ENCODE assay signal across 2 cellular contexts in genomic region chr15:96023081-96023480, GRCh38.
TF ChIP-seq lines count a peak whose summit lies in the region.

No MANE protein-coding gene starts in this region.

TF ChIP-seq in HEK293, 187 proteins besides CTCF, POLR2A, EP300 and RAD21 (continued from another document):
- TF ChIP-seq PRDM4 (tag by site-specific recombination; IDR thresholded peaks at IDR 0.05) = no peak
- no peak for TF ChIP-seq ZSCAN16 (tag by site-specific recombination; IDR thresholded peaks at IDR 0.05)
- TF ChIP-seq ZNF670 (tag by site-specific recombination; IDR thresholded peaks at IDR 0.05; ENCODE audit: low read depth) = no peak
- no peak for TF ChIP-seq ZNF660 (tag by site-specific recombination; IDR thresholded peaks at IDR 0.05)
- no peak for TF ChIP-seq SALL2 (tag by site-specific recombination; IDR thresholded peaks at IDR 0.05; ENCODE audit: borderline replicate concordance)
- TF ChIP-seq ZFP69B (tag by site-specific recombination; IDR thresholded peaks at IDR 0.05) = no peak

TF ChIP-seq in K562, 482 proteins besides CTCF, POLR2A, EP300 and RAD21 (continued from another document):
- TF ChIP-seq, protein P1, sequence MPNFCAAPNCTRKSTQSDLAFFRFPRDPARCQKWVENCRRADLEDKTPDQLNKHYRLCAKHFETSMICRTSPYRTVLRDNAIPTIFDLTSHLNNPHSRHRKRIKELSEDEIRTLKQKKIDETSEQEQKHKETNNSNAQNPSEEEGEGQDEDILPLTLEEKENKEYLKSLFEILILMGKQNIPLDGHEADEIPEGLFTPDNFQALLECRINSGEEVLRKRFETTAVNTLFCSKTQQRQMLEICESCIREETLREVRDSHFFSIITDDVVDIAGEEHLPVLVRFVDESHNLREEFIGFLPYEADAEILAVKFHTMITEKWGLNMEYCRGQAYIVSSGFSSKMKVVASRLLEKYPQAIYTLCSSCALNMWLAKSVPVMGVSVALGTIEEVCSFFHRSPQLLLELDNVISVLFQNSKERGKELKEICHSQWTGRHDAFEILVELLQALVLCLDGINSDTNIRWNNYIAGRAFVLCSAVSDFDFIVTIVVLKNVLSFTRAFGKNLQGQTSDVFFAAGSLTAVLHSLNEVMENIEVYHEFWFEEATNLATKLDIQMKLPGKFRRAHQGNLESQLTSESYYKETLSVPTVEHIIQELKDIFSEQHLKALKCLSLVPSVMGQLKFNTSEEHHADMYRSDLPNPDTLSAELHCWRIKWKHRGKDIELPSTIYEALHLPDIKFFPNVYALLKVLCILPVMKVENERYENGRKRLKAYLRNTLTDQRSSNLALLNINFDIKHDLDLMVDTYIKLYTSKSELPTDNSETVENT (CRISPR knock-in tag; IDR thresholded peaks at IDR 0.05) = no peak
- peak; percentile 68 for TF ChIP-seq BCOR (IDR thresholded peaks at IDR 0.05)
- 0 out of 2 replicates have a peak, but pooled peaks have one; percentile 41 for TF ChIP-seq CBX1 (IDR thresholded peaks at IDR 0.05; ENCODE audit: low read depth)
- TF ChIP-seq RBM25 (IDR thresholded peaks at IDR 0.05; ENCODE audit: low read depth, low read length, severe bottlenecking) = peak; percentile 84
- peak; percentile 40; the same call in 1 of the 2 replicates for TF ChIP-seq ADNP (tag; IDR thresholded peaks at IDR 0.05)
- TF ChIP-seq, protein P2, sequence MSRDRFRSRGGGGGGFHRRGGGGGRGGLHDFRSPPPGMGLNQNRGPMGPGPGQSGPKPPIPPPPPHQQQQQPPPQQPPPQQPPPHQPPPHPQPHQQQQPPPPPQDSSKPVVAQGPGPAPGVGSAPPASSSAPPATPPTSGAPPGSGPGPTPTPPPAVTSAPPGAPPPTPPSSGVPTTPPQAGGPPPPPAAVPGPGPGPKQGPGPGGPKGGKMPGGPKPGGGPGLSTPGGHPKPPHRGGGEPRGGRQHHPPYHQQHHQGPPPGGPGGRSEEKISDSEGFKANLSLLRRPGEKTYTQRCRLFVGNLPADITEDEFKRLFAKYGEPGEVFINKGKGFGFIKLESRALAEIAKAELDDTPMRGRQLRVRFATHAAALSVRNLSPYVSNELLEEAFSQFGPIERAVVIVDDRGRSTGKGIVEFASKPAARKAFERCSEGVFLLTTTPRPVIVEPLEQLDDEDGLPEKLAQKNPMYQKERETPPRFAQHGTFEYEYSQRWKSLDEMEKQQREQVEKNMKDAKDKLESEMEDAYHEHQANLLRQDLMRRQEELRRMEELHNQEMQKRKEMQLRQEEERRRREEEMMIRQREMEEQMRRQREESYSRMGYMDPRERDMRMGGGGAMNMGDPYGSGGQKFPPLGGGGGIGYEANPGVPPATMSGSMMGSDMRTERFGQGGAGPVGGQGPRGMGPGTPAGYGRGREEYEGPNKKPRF (IDR thresholded peaks at IDR 0.05; ENCODE audit: low read depth, low read length) = no peak
- no peak for TF ChIP-seq KHSRP (IDR thresholded peaks at IDR 0.05)
- no peak for TF ChIP-seq ZNF239 (CRISPR knock-in tag; IDR thresholded peaks at IDR 0.05)
- TF ChIP-seq NR3C1 (CRISPR knock-in tag; IDR thresholded peaks at IDR 0.05) = no peak
- no peak for TF ChIP-seq SRSF3 (IDR thresholded peaks at IDR 0.05; ENCODE audit: insufficient read depth, low read length)
- TF ChIP-seq RFX5 (IDR thresholded peaks at IDR 0.05; ENCODE audit: low read depth, low read length) = no peak
